1 cellular context compared by ENCODE assay signal in the genomic region with DNA sequence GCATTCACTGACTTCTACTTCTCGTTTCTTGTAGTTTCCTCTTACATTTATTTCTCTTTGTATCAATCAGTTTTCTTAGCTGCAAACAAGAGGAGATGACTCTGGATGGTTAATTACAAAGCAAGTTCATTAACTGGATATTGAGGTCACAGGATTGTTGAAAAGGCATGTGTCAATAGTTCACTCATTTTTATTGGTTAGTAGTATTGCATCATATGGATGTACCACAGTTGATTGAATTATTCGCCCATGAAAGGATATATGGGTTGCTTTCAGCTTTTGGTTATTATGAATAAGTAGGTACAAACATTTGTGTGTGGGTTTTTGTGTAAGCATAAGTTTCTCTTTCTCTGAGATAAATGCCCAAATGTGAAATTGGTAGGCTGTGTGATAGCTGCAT.
TF ChIP-seq lines count a peak whose summit lies in the region.

No MANE protein-coding gene starts in this region.

TF ChIP-seq in K562, 482 proteins besides CTCF, POLR2A, EP300 and RAD21 (continued from another document):
- TF ChIP-seq, protein P1, sequence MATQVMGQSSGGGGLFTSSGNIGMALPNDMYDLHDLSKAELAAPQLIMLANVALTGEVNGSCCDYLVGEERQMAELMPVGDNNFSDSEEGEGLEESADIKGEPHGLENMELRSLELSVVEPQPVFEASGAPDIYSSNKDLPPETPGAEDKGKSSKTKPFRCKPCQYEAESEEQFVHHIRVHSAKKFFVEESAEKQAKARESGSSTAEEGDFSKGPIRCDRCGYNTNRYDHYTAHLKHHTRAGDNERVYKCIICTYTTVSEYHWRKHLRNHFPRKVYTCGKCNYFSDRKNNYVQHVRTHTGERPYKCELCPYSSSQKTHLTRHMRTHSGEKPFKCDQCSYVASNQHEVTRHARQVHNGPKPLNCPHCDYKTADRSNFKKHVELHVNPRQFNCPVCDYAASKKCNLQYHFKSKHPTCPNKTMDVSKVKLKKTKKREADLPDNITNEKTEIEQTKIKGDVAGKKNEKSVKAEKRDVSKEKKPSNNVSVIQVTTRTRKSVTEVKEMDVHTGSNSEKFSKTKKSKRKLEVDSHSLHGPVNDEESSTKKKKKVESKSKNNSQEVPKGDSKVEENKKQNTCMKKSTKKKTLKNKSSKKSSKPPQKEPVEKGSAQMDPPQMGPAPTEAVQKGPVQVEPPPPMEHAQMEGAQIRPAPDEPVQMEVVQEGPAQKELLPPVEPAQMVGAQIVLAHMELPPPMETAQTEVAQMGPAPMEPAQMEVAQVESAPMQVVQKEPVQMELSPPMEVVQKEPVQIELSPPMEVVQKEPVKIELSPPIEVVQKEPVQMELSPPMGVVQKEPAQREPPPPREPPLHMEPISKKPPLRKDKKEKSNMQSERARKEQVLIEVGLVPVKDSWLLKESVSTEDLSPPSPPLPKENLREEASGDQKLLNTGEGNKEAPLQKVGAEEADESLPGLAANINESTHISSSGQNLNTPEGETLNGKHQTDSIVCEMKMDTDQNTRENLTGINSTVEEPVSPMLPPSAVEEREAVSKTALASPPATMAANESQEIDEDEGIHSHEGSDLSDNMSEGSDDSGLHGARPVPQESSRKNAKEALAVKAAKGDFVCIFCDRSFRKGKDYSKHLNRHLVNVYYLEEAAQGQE (CRISPR knock-in tag; IDR thresholded peaks at IDR 0.05; ENCODE audit: low read depth) = no peak
- TF ChIP-seq, protein P2, sequence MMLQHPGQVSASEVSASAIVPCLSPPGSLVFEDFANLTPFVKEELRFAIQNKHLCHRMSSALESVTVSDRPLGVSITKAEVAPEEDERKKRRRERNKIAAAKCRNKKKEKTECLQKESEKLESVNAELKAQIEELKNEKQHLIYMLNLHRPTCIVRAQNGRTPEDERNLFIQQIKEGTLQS (IDR thresholded peaks at IDR 0.05) = peak; percentile 42; the same call in 1 of the 2 replicates
- TF ChIP-seq, protein P2 (CRISPR knock-in tag; conservative IDR thresholded peaks at IDR 0.05) = no peak
- TF ChIP-seq ZSCAN32 (CRISPR knock-in tag; IDR thresholded peaks at IDR 0.05) (0 out of 2 replicates have a peak, but pooled peaks have one; percentile 25), XRCC5 (IDR thresholded peaks at IDR 0.05; ENCODE audit: low read depth, low read length) (no peak), TCF7L2 (IDR thresholded peaks at IDR 0.05; ENCODE audit: low read depth, low read length) (no peak)
- TF ChIP-seq, protein P3, sequence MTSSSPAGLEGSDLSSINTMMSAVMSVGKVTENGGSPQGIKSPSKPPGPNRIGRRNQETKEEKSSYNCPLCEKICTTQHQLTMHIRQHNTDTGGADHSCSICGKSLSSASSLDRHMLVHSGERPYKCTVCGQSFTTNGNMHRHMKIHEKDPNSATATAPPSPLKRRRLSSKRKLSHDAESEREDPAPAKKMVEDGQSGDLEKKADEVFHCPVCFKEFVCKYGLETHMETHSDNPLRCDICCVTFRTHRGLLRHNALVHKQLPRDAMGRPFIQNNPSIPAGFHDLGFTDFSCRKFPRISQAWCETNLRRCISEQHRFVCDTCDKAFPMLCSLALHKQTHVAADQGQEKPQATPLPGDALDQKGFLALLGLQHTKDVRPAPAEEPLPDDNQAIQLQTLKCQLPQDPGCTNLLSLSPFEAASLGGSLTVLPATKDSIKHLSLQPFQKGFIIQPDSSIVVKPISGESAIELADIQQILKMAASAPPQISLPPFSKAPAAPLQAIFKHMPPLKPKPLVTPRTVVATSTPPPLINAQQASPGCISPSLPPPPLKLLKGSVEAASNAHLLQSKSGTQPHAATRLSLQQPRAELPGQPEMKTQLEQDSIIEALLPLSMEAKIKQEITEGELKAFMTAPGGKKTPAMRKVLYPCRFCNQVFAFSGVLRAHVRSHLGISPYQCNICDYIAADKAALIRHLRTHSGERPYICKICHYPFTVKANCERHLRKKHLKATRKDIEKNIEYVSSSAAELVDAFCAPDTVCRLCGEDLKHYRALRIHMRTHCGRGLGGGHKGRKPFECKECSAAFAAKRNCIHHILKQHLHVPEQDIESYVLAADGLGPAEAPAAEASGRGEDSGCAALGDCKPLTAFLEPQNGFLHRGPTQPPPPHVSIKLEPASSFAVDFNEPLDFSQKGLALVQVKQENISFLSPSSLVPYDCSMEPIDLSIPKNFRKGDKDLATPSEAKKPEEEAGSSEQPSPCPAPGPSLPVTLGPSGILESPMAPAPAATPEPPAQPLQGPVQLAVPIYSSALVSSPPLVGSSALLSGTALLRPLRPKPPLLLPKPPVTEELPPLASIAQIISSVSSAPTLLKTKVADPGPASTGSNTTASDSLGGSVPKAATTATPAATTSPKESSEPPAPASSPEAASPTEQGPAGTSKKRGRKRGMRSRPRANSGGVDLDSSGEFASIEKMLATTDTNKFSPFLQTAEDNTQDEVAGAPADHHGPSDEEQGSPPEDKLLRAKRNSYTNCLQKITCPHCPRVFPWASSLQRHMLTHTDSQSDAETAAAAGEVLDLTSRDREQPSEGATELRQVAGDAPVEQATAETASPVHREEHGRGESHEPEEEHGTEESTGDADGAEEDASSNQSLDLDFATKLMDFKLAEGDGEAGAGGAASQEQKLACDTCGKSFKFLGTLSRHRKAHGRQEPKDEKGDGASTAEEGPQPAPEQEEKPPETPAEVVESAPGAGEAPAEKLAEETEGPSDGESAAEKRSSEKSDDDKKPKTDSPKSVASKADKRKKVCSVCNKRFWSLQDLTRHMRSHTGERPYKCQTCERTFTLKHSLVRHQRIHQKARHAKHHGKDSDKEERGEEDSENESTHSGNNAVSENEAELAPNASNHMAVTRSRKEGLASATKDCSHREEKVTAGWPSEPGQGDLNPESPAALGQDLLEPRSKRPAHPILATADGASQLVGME (CRISPR knock-in tag; IDR thresholded peaks at IDR 0.05) = no peak
